ENCODE assay signal across 14 cellular contexts in the genomic region with DNA sequence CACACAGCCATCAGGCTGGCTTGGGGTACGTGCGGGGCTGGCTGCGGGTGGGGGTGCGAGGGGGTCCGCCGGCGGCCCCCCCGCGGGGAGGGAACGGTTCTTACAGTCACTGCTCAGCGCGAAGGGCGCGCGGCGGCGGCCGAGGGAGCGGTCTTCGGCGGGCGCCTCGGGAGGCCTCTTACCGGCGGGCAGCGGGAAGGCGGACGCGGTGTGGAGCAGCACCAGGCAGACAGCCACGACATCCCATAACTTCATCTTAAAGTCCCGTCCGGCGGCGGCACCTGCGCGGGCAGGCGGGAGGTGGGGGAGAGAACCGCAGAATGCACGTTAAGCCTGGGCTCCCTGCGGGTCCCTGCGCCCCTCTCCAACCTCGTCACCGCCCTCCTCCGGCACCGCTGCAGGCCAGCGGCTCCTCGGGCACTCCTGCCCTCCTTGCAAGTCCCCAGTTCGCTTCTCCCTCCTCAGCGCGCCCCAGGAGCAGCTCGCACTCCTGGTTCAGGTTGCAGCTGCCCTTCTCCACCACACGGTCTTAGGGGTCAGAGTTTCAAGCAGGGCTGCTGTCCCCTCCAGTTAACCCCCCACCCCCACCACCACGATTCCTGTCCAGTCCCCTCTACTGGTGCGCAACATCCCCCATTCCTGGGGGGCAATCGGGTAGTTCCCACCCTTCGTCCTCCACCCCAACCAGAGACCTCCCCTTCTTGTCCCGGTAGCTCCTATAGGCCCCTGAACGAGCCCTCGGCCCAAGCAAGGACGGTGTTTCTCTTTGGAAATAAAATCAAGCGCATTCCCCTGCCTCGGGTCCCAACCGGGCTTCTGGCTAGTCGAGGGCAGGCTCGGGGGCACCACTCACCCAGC. TPM values are rescaled to one million over a fixed set of nuclear protein-coding genes. Genes with fewer than 3 reads are reported as not detected.
DNase-seq lines count a peak whose midpoint lies in the region; ATAC-seq and TF ChIP-seq lines count a peak whose summit lies in the region.
"Had no signal": no experiment of that assay in that cellular context is flagged by ENCODE, and none has a peak within 500 bp of the region (broad histone marks: within the 10 kb centered on the region; RNA-seq: fewer than 3 reads in every experiment).

No MANE protein-coding gene starts in this region.

- TF ChIP-seq CTCF in SK-N-SH (IDR thresholded peaks at IDR 0.05), result no peak
- TF ChIP-seq CTCF in glutamatergic neuron (IDR thresholded peaks at IDR 0.05; ENCODE audit: partially characterized antibody, unreplicated experiment), result no peak
- no peak for TF ChIP-seq CTCF in progenitor cell of endocrine pancreas (IDR thresholded peaks at IDR 0.05; ENCODE audit: unreplicated experiment)
- no peak for TF ChIP-seq CTCF in omental fat pad (IDR thresholded peaks at IDR 0.05)

- ATAC-seq in GM19395 (IDR thresholded peaks at IDR 0.05; ENCODE audit: unreplicated experiment) (no peak), omental fat pad (ENCODE audit: low FRiP score) (no peak)

- POLR2A ChIA-PET in SK-N-SH (lab: Yijun Ruan, JAX), result no interaction called here

- peak overlapping the region; percentile 79 for H3K4me3 Mint-ChIP-seq in glutamatergic neuron (ENCODE audit: unreplicated experiment)
- H3K4me3 Mint-ChIP-seq in progenitor cell of endocrine pancreas (ENCODE audit: low read depth), result peak overlapping the region; percentile 53
- H3K4me3 Mint-ChIP-seq: activated naive CD8-positive, alpha-beta T cell treated with anti-CD3 and anti-CD28 coated beads, Interleukin-2, amount 10 ng/mL, durations not matched to agents 7 days and 5 days had no signal

- peaks cover 2 to 32% of the 10 kb centered on the region in 2 experiments; a peak in 3 of 4 replicates for H3K4me1 ChIP-seq in SK-N-SH (ENCODE audit: control insufficient read depth in 1 of 2, insufficient read depth in 2 of 2, low read depth in 1 of 2, low read length in 1 of 2)
- H3K4me1 ChIP-seq: SJCRH30 had no signal

- no peaks in the 10 kb centered on the region for H3K9me2 ChIP-seq in SK-N-SH

- peaks cover 3% of the 10 kb centered on the region for H3K4me1 Mint-ChIP-seq in glutamatergic neuron (ENCODE audit: low read depth, unreplicated experiment)
- peaks cover 9% of the 10 kb centered on the region for H3K4me1 Mint-ChIP-seq in progenitor cell of endocrine pancreas (ENCODE audit: low read depth)

- peak overlapping the region; percentile 95 for H3K9ac ChIP-seq in SK-N-SH

- H3K27me3 Mint-ChIP-seq in glutamatergic neuron (ENCODE audit: unreplicated experiment) (peaks cover 29% of the 10 kb centered on the region), progenitor cell of endocrine pancreas (peaks cover 90% of the 10 kb centered on the region)

- H3K4me2 ChIP-seq in SK-N-SH, result peak overlapping the region; percentile 98

- H3K36me3 Mint-ChIP-seq in glutamatergic neuron (ENCODE audit: unreplicated experiment) (no peaks in the 10 kb centered on the region), progenitor cell of endocrine pancreas (ENCODE audit: insufficient read depth) (no peaks in the 10 kb centered on the region)
- H3K36me3 Mint-ChIP-seq: activated naive CD8-positive, alpha-beta T cell treated with anti-CD3 and anti-CD28 coated beads, Interleukin-2, amount 10 ng/mL, durations not matched to agents 7 days and 5 days; memory B cell had no signal

- peak overlapping the region; percentile 39 to 86 for H3K4me3 ChIP-seq in SK-N-SH (ENCODE audit: low read depth in 2 of 2, low read length in 1 of 2)
- H3K4me3 ChIP-seq: SJCRH30 had no signal

- DNase-seq in ELF-1 (ENCODE audit: low read depth, low spot score) (peak; percentile 60), SK-N-SH (peak; percentile 41), glutamatergic neuron (peak; percentile 64), progenitor cell of endocrine pancreas (ENCODE audit: low spot score, unreplicated experiment) (peak; percentile 23), germinal center (ENCODE audit: low spot score) (no peak), omental fat pad (ENCODE audit: low spot score) (no peak), NCI-H187 (lab: John Stamatoyannopoulos, UW) (no peak)
- DNase-seq: activated CD4-positive, alpha-beta T cell treated with anti-CD3 and anti-CD28 coated beads, Interleukin-2, amount 50 U/mL, for 48 hours; activated naive CD8-positive, alpha-beta T cell treated with anti-CD3 and anti-CD28 coated beads, Interleukin-2, amount 10 ng/mL, durations not matched to agents 7 days and 5 days; COR-L47; NCI-H2029; SJCRH30 had no signal

- peaks cover 0 to 8% of the 10 kb centered on the region in 2 experiments for H3K36me3 ChIP-seq in SK-N-SH (replicated peaks in 1 of 2; ENCODE audit: control insufficient read depth in 1 of 2, insufficient read depth in 2 of 2, low read length in 1 of 2)

- no peak for TF ChIP-seq RAD21 in SK-N-SH (IDR thresholded peaks at IDR 0.05; ENCODE audit: low read length)

- H2AFZ ChIP-seq in SK-N-SH (ENCODE audit: low read depth), result no peak overlapping the region

- H3F3A ChIP-seq in SK-N-SH (replicated peaks; ENCODE audit: insufficient read depth), result peaks cover 23% of the 10 kb centered on the region

- CTCF ChIA-PET in SK-N-SH (lab: Yijun Ruan, JAX), result interaction anchor here (0.6 to 1.3 kb wide), 4 partner anchors 10 to 358 kb away, joined by 3 to 5 read pairs (median 4); no protein-coding TSS in a partner anchor

- no peaks in the 10 kb centered on the region for H3K27me3 ChIP-seq in SK-N-SH (ENCODE audit: insufficient read depth)
- H3K27me3 ChIP-seq: SJCRH30 had no signal

- no peaks in the 10 kb centered on the region for H3K9me3 ChIP-seq in SK-N-SH
- H3K9me3 ChIP-seq: SJCRH30 had no signal

- peak overlapping the region in 1 of 2 experiments; percentile 87; a peak in 2 of 4 replicates for H3K27ac ChIP-seq in SK-N-SH (ENCODE audit: low read depth in 2 of 2, low read length in 1 of 2)
- H3K27ac ChIP-seq: SJCRH30 had no signal

- H4K20me1 ChIP-seq in SK-N-SH (ENCODE audit: insufficient read depth), result no peaks in the 10 kb centered on the region; the same call in 1 of the 2 replicates

- H3K27ac Mint-ChIP-seq in glutamatergic neuron (ENCODE audit: unreplicated experiment) (no peak overlapping the region), progenitor cell of endocrine pancreas (peak overlapping the region; percentile 33)
- H3K27ac Mint-ChIP-seq: activated naive CD8-positive, alpha-beta T cell treated with anti-CD3 and anti-CD28 coated beads, Interleukin-2, amount 10 ng/mL, durations not matched to agents 7 days and 5 days; memory B cell had no signal

- no peak for TF ChIP-seq EP300 in SK-N-SH (IDR thresholded peaks at IDR 0.05; ENCODE audit: borderline replicate concordance in 1 of 2, low read depth in 1 of 2, low read length in 1 of 2)

- peaks cover 100% of the 10 kb centered on the region for H3K79me2 ChIP-seq in SK-N-SH (ENCODE audit: insufficient read depth)

- WGBS in SK-N-SH (ENCODE audit: low lambda C conversion rate), result 34% methylated on average over 26 of the region's 65 CpGs

- H3K9me3 Mint-ChIP-seq in glutamatergic neuron (ENCODE audit: unreplicated experiment), result peaks cover 5% of the 10 kb centered on the region
- H3K9me3 Mint-ChIP-seq in progenitor cell of endocrine pancreas (ENCODE audit: low read depth), result no peaks in the 10 kb centered on the region
- H3K9me3 Mint-ChIP-seq: activated naive CD8-positive, alpha-beta T cell treated with anti-CD3 and anti-CD28 coated beads, Interleukin-2, amount 10 ng/mL, durations not matched to agents 7 days and 5 days; memory B cell had no signal

TF ChIP-seq in SK-N-SH, 30 proteins besides CTCF, POLR2A, EP300 and RAD21:
- TF ChIP-seq RFX5 (IDR thresholded peaks at IDR 0.05; ENCODE audit: low read length), result no peak
- TF ChIP-seq FOSL2 (IDR thresholded peaks at IDR 0.05; ENCODE audit: borderline replicate concordance, low read depth), result no peak
- no peak for TF ChIP-seq NFIC (IDR thresholded peaks at IDR 0.05; ENCODE audit: borderline replicate concordance)
- no peak for TF ChIP-seq MEF2A (IDR thresholded peaks at IDR 0.05; ENCODE audit: borderline replicate concordance, low read depth)
- TF ChIP-seq, protein P1, sequence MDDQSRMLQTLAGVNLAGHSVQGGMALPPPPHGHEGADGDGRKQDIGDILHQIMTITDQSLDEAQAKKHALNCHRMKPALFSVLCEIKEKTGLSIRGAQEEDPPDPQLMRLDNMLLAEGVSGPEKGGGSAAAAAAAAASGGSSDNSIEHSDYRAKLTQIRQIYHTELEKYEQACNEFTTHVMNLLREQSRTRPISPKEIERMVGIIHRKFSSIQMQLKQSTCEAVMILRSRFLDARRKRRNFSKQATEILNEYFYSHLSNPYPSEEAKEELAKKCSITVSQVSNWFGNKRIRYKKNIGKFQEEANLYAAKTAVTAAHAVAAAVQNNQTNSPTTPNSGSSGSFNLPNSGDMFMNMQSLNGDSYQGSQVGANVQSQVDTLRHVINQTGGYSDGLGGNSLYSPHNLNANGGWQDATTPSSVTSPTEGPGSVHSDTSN (IDR thresholded peaks at IDR 0.05), result no peak
- TF ChIP-seq GATA2 (CRISPR knock-in tag; IDR thresholded peaks at IDR 0.05), result no peak
- TF ChIP-seq, protein P2, sequence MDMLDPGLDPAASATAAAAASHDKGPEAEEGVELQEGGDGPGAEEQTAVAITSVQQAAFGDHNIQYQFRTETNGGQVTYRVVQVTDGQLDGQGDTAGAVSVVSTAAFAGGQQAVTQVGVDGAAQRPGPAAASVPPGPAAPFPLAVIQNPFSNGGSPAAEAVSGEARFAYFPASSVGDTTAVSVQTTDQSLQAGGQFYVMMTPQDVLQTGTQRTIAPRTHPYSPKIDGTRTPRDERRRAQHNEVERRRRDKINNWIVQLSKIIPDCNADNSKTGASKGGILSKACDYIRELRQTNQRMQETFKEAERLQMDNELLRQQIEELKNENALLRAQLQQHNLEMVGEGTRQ (IDR thresholded peaks at IDR 0.05; ENCODE audit: borderline replicate concordance, low read depth, low read length), result no peak
- no peak for TF ChIP-seq SIN3A (IDR thresholded peaks at IDR 0.05; ENCODE audit: borderline replicate concordance, low read depth, low read length)
- no peak for TF ChIP-seq EZH2phosphoT487 (IDR thresholded peaks at IDR 0.05; ENCODE audit: borderline replicate concordance, low read depth)
- no peak for TF ChIP-seq FOXM1 (IDR thresholded peaks at IDR 0.05; ENCODE audit: low read depth)
- no peak for TF ChIP-seq YY1 (IDR thresholded peaks at IDR 0.05; ENCODE audit: low read depth)

RNA-seq across cellular contexts. Expression of a gene that starts 5.1 kb away (rescaled TPM):
- 8.4 and 9.0 TPM in 2 replicates for polyA plus RNA-seq in SK-N-SH (2012; rRNA removed)
- 8.8 and 9.4 TPM in 2 replicates for polyA plus RNA-seq in SK-N-SH (2012; cell fraction: cytosol; rRNA removed)
- 15.7 and 17.8 TPM in 2 replicates for polyA plus RNA-seq in SK-N-SH (2012; cell fraction: nucleus; rRNA removed)
- total RNA-seq in glutamatergic neuron (ENCODE audit: unreplicated experiment) (0.51 TPM), progenitor cell of endocrine pancreas (0.47 and 0.57 TPM in 2 replicates), omental fat pad (under 1 TPM in 1 of 4 donors, not detected in 3; 0.13 TPM)
- total RNA-seq: activated naive CD8-positive, alpha-beta T cell treated with anti-CD3 and anti-CD28 coated beads, Interleukin-2, amount 10 ng/mL, durations not matched to agents 7 days and 5 days had no signal

Comparison
In these comparisons a context has a peak if more than half of its experiments do, and no peak if none do; other contexts are left out.
1. DNase-seq: peak in ELF-1 (single experiment), SK-N-SH (single experiment), glutamatergic neuron (single experiment) and progenitor cell of endocrine pancreas (single experiment); none in germinal center (single experiment), omental fat pad (single experiment) and NCI-H187 (0 of 2).